Comparison of ENCODE assay signal across 8 cellular contexts in genomic region chrX:15789979-15790765, GRCh38. TPM values are rescaled to one million over a fixed set of nuclear protein-coding genes. Genes with fewer than 3 reads are reported as not detected.
DNase-seq lines count a peak whose midpoint lies in the region; ATAC-seq and TF ChIP-seq lines count a peak whose summit lies in the region.

A gene with protein sequence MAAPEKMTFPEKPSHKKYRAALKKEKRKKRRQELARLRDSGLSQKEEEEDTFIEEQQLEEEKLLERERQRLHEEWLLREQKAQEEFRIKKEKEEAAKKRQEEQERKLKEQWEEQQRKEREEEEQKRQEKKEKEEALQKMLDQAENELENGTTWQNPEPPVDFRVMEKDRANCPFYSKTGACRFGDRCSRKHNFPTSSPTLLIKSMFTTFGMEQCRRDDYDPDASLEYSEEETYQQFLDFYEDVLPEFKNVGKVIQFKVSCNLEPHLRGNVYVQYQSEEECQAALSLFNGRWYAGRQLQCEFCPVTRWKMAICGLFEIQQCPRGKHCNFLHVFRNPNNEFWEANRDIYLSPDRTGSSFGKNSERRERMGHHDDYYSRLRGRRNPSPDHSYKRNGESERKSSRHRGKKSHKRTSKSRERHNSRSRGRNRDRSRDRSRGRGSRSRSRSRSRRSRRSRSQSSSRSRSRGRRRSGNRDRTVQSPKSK (plus strand): TSS chrX:15790484. CDS start chrX:15790496, 12 bp downstream.

- TF ChIP-seq CTCF in GM13977 (IDR thresholded peaks at IDR 0.05; ENCODE audit: extremely low read depth, insufficient read depth, missing control alignments) (no peak), right atrium auricular region (IDR thresholded peaks at IDR 0.05) (no peak), vagina (IDR thresholded peaks at IDR 0.05) (no peak)

- peak within 1 kb of the TSS; percentile 79 to 81 for H3K27ac ChIP-seq in right atrium auricular region
- H3K27ac ChIP-seq in vagina = peak within 1 kb of the TSS; percentile 86

- H3K27me3 ChIP-seq in right atrium auricular region (no peaks in the 10 kb centered on the region), vagina (no peaks in the 10 kb centered on the region)

- H3K4me1 ChIP-seq in right atrium auricular region = peaks cover 0 to 21% of the 10 kb centered on the region in 2 donors
- peaks cover 25% of the 10 kb centered on the region for H3K4me1 ChIP-seq in vagina

- H3K9me3 ChIP-seq in right atrium auricular region (no peaks in the 10 kb centered on the region), vagina (no peaks in the 10 kb centered on the region)

- no peaks in the 10 kb centered on the region for H3K27me3 Mint-ChIP-seq in T-cell

- no peak within 1 kb of the TSS for H3K27ac Mint-ChIP-seq in T-cell

- H3K4me3 Mint-ChIP-seq in T-cell = no peak within 1 kb of the TSS

- peaks cover 25 to 34% (median 30%) of the 10 kb centered on the region in 3 donors for H3K4me1 Mint-ChIP-seq in T-cell

- no peaks in the 10 kb centered on the region for H3K36me3 ChIP-seq in right atrium auricular region
- H3K36me3 ChIP-seq in vagina = no peaks in the 10 kb centered on the region

- TF ChIP-seq POLR2A in vagina (IDR thresholded peaks at IDR 0.05) = peak in 1 of 2 donors; percentile 45

- POLR2A ChIA-PET in T-cell (lab: Charles Lee) = interaction anchor here in 1 of 2 donors (0.6 to 1.4 kb wide), 7 partner anchors 10 to 65 kb away, joined by 3 to 17 read pairs (median 5); partner anchors contain the start of gene AP1S2

- in situ Hi-C loops in GM13977 (cut with MboI; ENCODE audit: low pct_unique_long_range_greater_than_20kb, low sequenced_read_pairs, unreplicated experiment) = no loop called here

- ATAC-seq in HG02798 (IDR thresholded peaks at IDR 0.05; ENCODE audit: poor library complexity, unreplicated experiment) (peak; percentile 95), T-cell (replicated peaks in 1 of 4) (peak; percentile 90 to 97 (median 92))

- DNase-seq in GM13977 (ENCODE audit: low spot score) (peak; percentile 92), NCI-H1417 (lab: John Stamatoyannopoulos, UW) (peak; percentile 89 to 99 (median 98)), T-cell (peak; percentile 79 to 95 (median 87)), amniotic stem cell (lab: John Stamatoyannopoulos, UW) (peak; percentile 77), right atrium auricular region (ENCODE audit: low spot score) (peak; percentile 89), putamen (ENCODE audit: low spot score) (peak; percentile 82), vagina (ENCODE audit: extremely low spot score in 2 of 2) (peak in 1 of 2 donors; percentile 89)

- no peaks in the 10 kb centered on the region for H3K9me3 Mint-ChIP-seq in T-cell

- peak within 1 kb of the TSS; percentile 76 to 82 for H3K4me3 ChIP-seq in right atrium auricular region
- peak within 1 kb of the TSS; percentile 69 to 81 for H3K4me3 ChIP-seq in vagina

- CTCF ChIA-PET in T-cell (lab: Charles Lee) = interaction anchor here (0.5 to 1.6 kb wide), 10 partner anchors 9 to 103 kb away, joined by 3 to 6 read pairs (median 4); partner anchors contain the start of gene AP1S2 (in 1 of the 2)

- intact Hi-C loops in vagina (cut with DNase I) = no loop called here

- H3K36me3 Mint-ChIP-seq in T-cell = peaks cover 5% of the 10 kb centered on the region

RNA-seq across cellular contexts. Expression of the gene that starts here (rescaled TPM):
- total RNA-seq in T-cell (10 to 100 TPM; 18.5 to 35.4 (median 21.6) TPM), right atrium auricular region (1 to 10 TPM; 4.0 to 6.1 TPM), vagina (12.5 TPM)
